In the genomic region with DNA sequence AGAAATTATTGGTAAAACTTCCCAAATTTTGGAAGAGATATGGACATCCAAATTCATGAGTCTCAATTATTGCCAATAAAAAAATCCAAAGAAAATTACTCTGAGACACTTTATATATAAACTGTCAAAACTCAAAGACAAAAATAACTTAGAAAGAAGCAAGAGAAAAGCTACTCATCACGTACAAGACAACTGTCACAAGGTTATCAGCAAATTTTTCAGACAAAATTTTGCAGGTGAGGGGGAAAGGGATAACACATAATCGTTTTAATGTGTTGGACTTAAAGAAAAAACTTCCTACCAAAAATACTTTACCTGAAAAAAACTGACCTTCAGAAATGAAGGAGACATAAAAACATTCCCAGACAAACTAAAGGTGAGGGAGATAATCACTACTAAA, we compare ENCODE assay signal across 7 cellular contexts.
"Had no signal": no experiment of that assay in that cellular context is flagged by ENCODE, and none has a peak within 500 bp of the region (broad histone marks: within the 10 kb centered on the region; RNA-seq: fewer than 3 reads in every experiment).

No MANE protein-coding gene starts in this region.

- DNase-seq: GDM1, GF-D8 had no signal

- FAIRE-seq: GM12878, GM12891, GM12892, GM18507, GM19239 had no signal

- H3K4me3 ChIP-seq: GM12878 had no signal
